ENCODE assay signal across 2 cellular contexts in the genomic region with DNA sequence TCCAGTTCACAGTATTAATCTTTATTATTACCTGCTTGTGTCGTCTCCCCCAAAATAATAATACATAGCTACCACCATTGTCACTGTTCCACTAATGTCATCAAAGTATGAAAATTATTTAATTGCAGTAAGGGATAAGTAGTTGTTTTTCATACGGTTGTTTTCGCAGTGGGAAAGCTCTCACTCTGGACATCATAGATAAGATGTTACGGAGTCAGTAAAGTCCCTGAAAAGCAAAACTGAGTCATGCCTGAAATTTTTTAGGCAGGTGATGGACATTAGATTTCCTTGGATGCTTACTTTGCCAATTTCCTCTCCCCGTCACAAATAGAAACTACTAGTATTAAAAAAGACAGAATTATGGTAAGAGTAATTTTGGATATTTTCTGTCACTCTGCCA.
TF ChIP-seq lines count a peak whose summit lies in the region.

No MANE protein-coding gene starts in this region.

TF ChIP-seq in GM23338, 12 proteins besides CTCF, POLR2A, EP300 and RAD21 (continues in another document):
- TF ChIP-seq, protein P1, sequence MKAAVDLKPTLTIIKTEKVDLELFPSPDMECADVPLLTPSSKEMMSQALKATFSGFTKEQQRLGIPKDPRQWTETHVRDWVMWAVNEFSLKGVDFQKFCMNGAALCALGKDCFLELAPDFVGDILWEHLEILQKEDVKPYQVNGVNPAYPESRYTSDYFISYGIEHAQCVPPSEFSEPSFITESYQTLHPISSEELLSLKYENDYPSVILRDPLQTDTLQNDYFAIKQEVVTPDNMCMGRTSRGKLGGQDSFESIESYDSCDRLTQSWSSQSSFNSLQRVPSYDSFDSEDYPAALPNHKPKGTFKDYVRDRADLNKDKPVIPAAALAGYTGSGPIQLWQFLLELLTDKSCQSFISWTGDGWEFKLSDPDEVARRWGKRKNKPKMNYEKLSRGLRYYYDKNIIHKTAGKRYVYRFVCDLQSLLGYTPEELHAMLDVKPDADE (IDR thresholded peaks at IDR 0.05): no peak
- TF ChIP-seq POLR2AphosphoS5 (IDR thresholded peaks at IDR 0.05; ENCODE audit: low read depth): no peak
- no peak for TF ChIP-seq STAT1 (IDR thresholded peaks at IDR 0.05; ENCODE audit: unreplicated experiment)
- no peak for TF ChIP-seq EZH2 (IDR thresholded peaks at IDR 0.05; ENCODE audit: low read depth, unreplicated experiment)
- no peak for TF ChIP-seq NANOG (IDR thresholded peaks at IDR 0.05; ENCODE audit: borderline replicate concordance)
- no peak for TF ChIP-seq JUNB (IDR thresholded peaks at IDR 0.05; ENCODE audit: unreplicated experiment)
- TF ChIP-seq ZNF114 (CRISPR knock-in tag; IDR thresholded peaks at IDR 0.05): no peak
- TF ChIP-seq EZH2phosphoT487 (IDR thresholded peaks at IDR 0.05; ENCODE audit: unreplicated experiment): no peak
- TF ChIP-seq CREB1 (CRISPR knock-in tag; IDR thresholded peaks at IDR 0.05; ENCODE audit: low read depth): no peak
- no peak for TF ChIP-seq ZNF331 (CRISPR knock-in tag; IDR thresholded peaks at IDR 0.05; ENCODE audit: low read depth)
- TF ChIP-seq ZNF462 (CRISPR knock-in tag; IDR thresholded peaks at IDR 0.05): no peak

TF ChIP-seq in K562, 482 proteins besides CTCF, POLR2A, EP300 and RAD21 (continues in another document):
- TF ChIP-seq ZNF707 (CRISPR knock-in tag; conservative IDR thresholded peaks at IDR 0.05) (no peak), FOXA3 (CRISPR knock-in tag; conservative IDR thresholded peaks at IDR 0.05 in 1 of 2, IDR thresholded peaks at IDR 0.05 in 1 of 2) (no peak), ZFP30 (CRISPR knock-in tag; IDR thresholded peaks at IDR 0.05; ENCODE audit: borderline replicate concordance) (no peak), DLX4 (CRISPR knock-in tag; IDR thresholded peaks at IDR 0.05) (no peak), EZH2 (IDR thresholded peaks at IDR 0.05; ENCODE audit: borderline replicate concordance, low read depth, low read length) (no peak), ZNF668 (CRISPR knock-in tag; IDR thresholded peaks at IDR 0.05) (no peak), FUS (optimal IDR thresholded peaks at IDR 0.05; ENCODE audit: low read depth, low read length) (no peak), RAD51 (IDR thresholded peaks at IDR 0.05; ENCODE audit: borderline replicate concordance, low read depth) (no peak), ARID1B (IDR thresholded peaks at IDR 0.05) (peak; percentile 90), ZC3H8 (IDR thresholded peaks at IDR 0.05) (no peak), ZNF175 (CRISPR knock-in tag; IDR thresholded peaks at IDR 0.05; ENCODE audit: low read depth) (no peak), RFX5 (IDR thresholded peaks at IDR 0.05; ENCODE audit: low read depth, low read length) (no peak), THRB (CRISPR knock-in tag; conservative IDR thresholded peaks at IDR 0.05) (no peak), FOS (IDR thresholded peaks at IDR 0.05; ENCODE audit: extremely low read depth, insufficient read length) (no peak), MEIS2 (IDR thresholded peaks at IDR 0.05; ENCODE audit: partially characterized antibody) (peak; percentile 35), BCOR (IDR thresholded peaks at IDR 0.05) (no peak), MTF1 (CRISPR knock-in tag; IDR thresholded peaks at IDR 0.05; ENCODE audit: borderline replicate concordance) (no peak), PYGO2 (tag; IDR thresholded peaks at IDR 0.05) (no peak), PATZ1 (CRISPR knock-in tag; IDR thresholded peaks at IDR 0.05; ENCODE audit: borderline replicate concordance) (no peak), TBP (optimal IDR thresholded peaks at IDR 0.05; ENCODE audit: low read depth, low read length) (no peak), SMARCE1 (IDR thresholded peaks at IDR 0.05) (peak; percentile 88), ADNP (tag; IDR thresholded peaks at IDR 0.05) (no peak), CCAR2 (IDR thresholded peaks at IDR 0.05; ENCODE audit: low read depth, low read length) (no peak), ZNF778 (CRISPR knock-in tag; IDR thresholded peaks at IDR 0.05) (no peak), HDAC1 (IDR thresholded peaks at IDR 0.05) (no peak), MYNN (IDR thresholded peaks at IDR 0.05) (no peak), MYNN (CRISPR knock-in tag; IDR thresholded peaks at IDR 0.05) (no peak), JUND (IDR thresholded peaks at IDR 0.05; ENCODE audit: borderline replicate concordance, low read depth, low read length) (peak; percentile 65; the same call in 1 of the 2 replicates), JUND (tag; IDR thresholded peaks at IDR 0.05; ENCODE audit: borderline replicate concordance, low read depth, low read length) (peak; percentile 46; the same call in 1 of the 3 replicates), TRIM24 (IDR thresholded peaks at IDR 0.05) (no peak), POLR2H (tag; IDR thresholded peaks at IDR 0.05; ENCODE audit: low read depth) (no peak), ATF7 (IDR thresholded peaks at IDR 0.05) (no peak), PTTG1 (tag; IDR thresholded peaks at IDR 0.05; ENCODE audit: low read depth) (no peak), PKNOX1 (IDR thresholded peaks at IDR 0.05) (peak; percentile 44; the same call in 1 of the 2 replicates), ZNF408 (CRISPR knock-in tag; IDR thresholded peaks at IDR 0.05; ENCODE audit: low read depth) (no peak), GABPA (tag; conservative IDR thresholded peaks at IDR 0.05; ENCODE audit: low read depth) (no peak), ZNF174 (CRISPR knock-in tag; IDR thresholded peaks at IDR 0.05) (no peak), ZBTB8A (IDR thresholded peaks at IDR 0.05; ENCODE audit: partially characterized antibody) (no peak), KDM5B (IDR thresholded peaks at IDR 0.05; ENCODE audit: insufficient replicate concordance, low read depth, low read length) (no peak)
- TF ChIP-seq, protein P2, sequence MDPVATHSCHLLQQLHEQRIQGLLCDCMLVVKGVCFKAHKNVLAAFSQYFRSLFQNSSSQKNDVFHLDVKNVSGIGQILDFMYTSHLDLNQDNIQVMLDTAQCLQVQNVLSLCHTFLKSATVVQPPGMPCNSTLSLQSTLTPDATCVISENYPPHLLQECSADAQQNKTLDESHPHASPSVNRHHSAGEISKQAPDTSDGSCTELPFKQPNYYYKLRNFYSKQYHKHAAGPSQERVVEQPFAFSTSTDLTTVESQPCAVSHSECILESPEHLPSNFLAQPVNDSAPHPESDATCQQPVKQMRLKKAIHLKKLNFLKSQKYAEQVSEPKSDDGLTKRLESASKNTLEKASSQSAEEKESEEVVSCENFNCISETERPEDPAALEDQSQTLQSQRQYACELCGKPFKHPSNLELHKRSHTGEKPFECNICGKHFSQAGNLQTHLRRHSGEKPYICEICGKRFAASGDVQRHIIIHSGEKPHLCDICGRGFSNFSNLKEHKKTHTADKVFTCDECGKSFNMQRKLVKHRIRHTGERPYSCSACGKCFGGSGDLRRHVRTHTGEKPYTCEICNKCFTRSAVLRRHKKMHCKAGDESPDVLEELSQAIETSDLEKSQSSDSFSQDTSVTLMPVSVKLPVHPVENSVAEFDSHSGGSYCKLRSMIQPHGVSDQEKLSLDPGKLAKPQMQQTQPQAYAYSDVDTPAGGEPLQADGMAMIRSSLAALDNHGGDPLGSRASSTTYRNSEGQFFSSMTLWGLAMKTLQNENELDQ (CRISPR knock-in tag; IDR thresholded peaks at IDR 0.05; ENCODE audit: borderline replicate concordance): no peak
- TF ChIP-seq, protein P3, sequence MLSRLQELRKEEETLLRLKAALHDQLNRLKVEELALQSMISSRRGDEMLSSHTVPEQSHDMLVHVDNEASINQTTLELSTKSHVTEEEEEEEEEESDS (CRISPR knock-in tag; IDR thresholded peaks at IDR 0.05): no peak
- TF ChIP-seq, protein P4, sequence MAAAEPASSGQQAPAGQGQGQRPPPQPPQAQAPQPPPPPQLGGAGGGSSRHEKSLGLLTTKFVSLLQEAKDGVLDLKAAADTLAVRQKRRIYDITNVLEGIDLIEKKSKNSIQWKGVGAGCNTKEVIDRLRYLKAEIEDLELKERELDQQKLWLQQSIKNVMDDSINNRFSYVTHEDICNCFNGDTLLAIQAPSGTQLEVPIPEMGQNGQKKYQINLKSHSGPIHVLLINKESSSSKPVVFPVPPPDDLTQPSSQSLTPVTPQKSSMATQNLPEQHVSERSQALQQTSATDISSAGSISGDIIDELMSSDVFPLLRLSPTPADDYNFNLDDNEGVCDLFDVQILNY (CRISPR knock-in tag; IDR thresholded peaks at IDR 0.05): no peak
- TF ChIP-seq, protein P5, sequence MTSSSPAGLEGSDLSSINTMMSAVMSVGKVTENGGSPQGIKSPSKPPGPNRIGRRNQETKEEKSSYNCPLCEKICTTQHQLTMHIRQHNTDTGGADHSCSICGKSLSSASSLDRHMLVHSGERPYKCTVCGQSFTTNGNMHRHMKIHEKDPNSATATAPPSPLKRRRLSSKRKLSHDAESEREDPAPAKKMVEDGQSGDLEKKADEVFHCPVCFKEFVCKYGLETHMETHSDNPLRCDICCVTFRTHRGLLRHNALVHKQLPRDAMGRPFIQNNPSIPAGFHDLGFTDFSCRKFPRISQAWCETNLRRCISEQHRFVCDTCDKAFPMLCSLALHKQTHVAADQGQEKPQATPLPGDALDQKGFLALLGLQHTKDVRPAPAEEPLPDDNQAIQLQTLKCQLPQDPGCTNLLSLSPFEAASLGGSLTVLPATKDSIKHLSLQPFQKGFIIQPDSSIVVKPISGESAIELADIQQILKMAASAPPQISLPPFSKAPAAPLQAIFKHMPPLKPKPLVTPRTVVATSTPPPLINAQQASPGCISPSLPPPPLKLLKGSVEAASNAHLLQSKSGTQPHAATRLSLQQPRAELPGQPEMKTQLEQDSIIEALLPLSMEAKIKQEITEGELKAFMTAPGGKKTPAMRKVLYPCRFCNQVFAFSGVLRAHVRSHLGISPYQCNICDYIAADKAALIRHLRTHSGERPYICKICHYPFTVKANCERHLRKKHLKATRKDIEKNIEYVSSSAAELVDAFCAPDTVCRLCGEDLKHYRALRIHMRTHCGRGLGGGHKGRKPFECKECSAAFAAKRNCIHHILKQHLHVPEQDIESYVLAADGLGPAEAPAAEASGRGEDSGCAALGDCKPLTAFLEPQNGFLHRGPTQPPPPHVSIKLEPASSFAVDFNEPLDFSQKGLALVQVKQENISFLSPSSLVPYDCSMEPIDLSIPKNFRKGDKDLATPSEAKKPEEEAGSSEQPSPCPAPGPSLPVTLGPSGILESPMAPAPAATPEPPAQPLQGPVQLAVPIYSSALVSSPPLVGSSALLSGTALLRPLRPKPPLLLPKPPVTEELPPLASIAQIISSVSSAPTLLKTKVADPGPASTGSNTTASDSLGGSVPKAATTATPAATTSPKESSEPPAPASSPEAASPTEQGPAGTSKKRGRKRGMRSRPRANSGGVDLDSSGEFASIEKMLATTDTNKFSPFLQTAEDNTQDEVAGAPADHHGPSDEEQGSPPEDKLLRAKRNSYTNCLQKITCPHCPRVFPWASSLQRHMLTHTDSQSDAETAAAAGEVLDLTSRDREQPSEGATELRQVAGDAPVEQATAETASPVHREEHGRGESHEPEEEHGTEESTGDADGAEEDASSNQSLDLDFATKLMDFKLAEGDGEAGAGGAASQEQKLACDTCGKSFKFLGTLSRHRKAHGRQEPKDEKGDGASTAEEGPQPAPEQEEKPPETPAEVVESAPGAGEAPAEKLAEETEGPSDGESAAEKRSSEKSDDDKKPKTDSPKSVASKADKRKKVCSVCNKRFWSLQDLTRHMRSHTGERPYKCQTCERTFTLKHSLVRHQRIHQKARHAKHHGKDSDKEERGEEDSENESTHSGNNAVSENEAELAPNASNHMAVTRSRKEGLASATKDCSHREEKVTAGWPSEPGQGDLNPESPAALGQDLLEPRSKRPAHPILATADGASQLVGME (CRISPR knock-in tag; IDR thresholded peaks at IDR 0.05): no peak
- TF ChIP-seq, protein P6, sequence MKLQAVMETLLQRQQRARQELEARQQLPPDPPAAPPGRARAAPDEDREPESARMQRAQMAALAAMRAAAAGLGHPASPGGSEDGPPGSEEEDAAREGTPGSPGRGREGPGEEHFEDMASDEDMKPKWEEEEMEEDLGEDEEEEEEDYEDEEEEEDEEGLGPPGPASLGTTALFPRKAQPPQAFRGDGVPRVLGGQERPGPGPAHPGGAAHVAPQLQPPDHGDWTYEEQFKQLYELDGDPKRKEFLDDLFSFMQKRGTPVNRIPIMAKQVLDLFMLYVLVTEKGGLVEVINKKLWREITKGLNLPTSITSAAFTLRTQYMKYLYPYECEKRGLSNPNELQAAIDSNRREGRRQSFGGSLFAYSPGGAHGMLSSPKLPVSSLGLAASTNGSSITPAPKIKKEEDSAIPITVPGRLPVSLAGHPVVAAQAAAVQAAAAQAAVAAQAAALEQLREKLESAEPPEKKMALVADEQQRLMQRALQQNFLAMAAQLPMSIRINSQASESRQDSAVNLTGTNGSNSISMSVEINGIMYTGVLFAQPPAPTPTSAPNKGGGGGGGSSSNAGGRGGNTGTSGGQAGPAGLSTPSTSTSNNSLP (IDR thresholded peaks at IDR 0.05; ENCODE audit: borderline replicate concordance, low read depth, low read length): peak; percentile 33; the same call in 1 of the 2 replicates
